20 cellular contexts compared by ENCODE assay signal in genomic region chr2:83782122-83782521, GRCh38.
"Had no signal": no experiment of that assay in that cellular context is flagged by ENCODE, and none has a peak within 500 bp of the region (broad histone marks: within the 10 kb centered on the region; RNA-seq: fewer than 3 reads in every experiment).

No MANE protein-coding gene starts in this region.

- H3K27ac ChIP-seq: foreskin keratinocyte, left lung, prostate gland, sigmoid colon, testis, upper lobe of right lung had no signal

- H3K27me3 ChIP-seq: foreskin keratinocyte, left lung, sigmoid colon, testis, upper lobe of right lung had no signal

- H3K4me3 Mint-ChIP-seq: activated naive CD8-positive, alpha-beta T cell treated with anti-CD3 and anti-CD28 coated beads, Interleukin-2, amount 10 ng/mL, durations not matched to agents 7 days and 5 days; activated T-cell treated with anti-CD3 and anti-CD28 coated beads, Interleukin-2, amount 50 U/mL, for 4 hours; memory B cell; natural killer cell treated with Interleukin-12 subunit alpha and Interleukin-12 subunit beta and Interleukin-15 and Interleukin-18, amount 100 ng/mL, for 72 hours; stimulated activated naive CD8-positive, alpha-beta T cell treated with anti-CD3 and anti-CD28 coated beads, Interleukin-15, Interleukin-2, amounts not matched to agents 100 ng/mL and 50 ng/mL, for 24 hours; T-helper 1 cell treated with Interleukin-12 subunit alpha and Interleukin-12 subunit beta and Interleukin-4 antibody, amounts not matched to agents 30 μg/mL and 1 μg/mL, for 36 hours had no signal

- H3K27me3 Mint-ChIP-seq: activated naive CD8-positive, alpha-beta T cell treated with anti-CD3 and anti-CD28 coated beads, Interleukin-2, amount 10 ng/mL, durations not matched to agents 7 days and 5 days; memory B cell; natural killer cell treated with Interleukin-12 subunit alpha and Interleukin-12 subunit beta and Interleukin-15 and Interleukin-18, amount 100 ng/mL, for 72 hours; stimulated activated naive CD8-positive, alpha-beta T cell treated with anti-CD3 and anti-CD28 coated beads, Interleukin-15, Interleukin-2, amounts not matched to agents 100 ng/mL and 50 ng/mL, for 24 hours had no signal

- H3K4me1 Mint-ChIP-seq: activated naive CD8-positive, alpha-beta T cell treated with anti-CD3 and anti-CD28 coated beads, Interleukin-2, amount 10 ng/mL, durations not matched to agents 7 days and 5 days; memory B cell had no signal

- ATAC-seq: activated T-cell treated with anti-CD3 and anti-CD28 coated beads, Interleukin-2, amount 50 U/mL, for 4 hours; foreskin keratinocyte; left lung; natural killer cell treated with Interleukin-12 subunit alpha and Interleukin-12 subunit beta and Interleukin-15 and Interleukin-18, amount 100 ng/mL, for 72 hours; upper lobe of right lung had no signal

- H3K36me3 ChIP-seq: left lung, prostate gland, sigmoid colon, upper lobe of right lung had no signal

- DNase-seq: activated CD4-positive, alpha-beta T cell treated with anti-CD3 and anti-CD28 coated beads, Interleukin-2, amount 50 U/mL, for 48 hours; activated CD4-positive, CD25-positive, alpha-beta regulatory T cell treated with anti-CD3 and anti-CD28 coated beads, Interleukin-2, amount 50 U/mL, for 72 hours; activated gamma-delta T cell; activated naive CD8-positive, alpha-beta T cell treated with anti-CD3 and anti-CD28 coated beads, Interleukin-2, amount 10 ng/mL, durations not matched to agents 7 days and 5 days; activated T-cell treated with anti-CD3 and anti-CD28 coated beads, Interleukin-2, amount 50 U/mL, for 4 hours; anterior cingulate cortex; foreskin keratinocyte; head of caudate nucleus; left lung; nucleus accumbens; sigmoid colon; stimulated activated CD4-positive, alpha-beta T cell treated with anti-CD3 and anti-CD28 coated beads, Interleukin-4, amount 100 ng/mL, for 1 hour; testis; upper lobe of right lung had no signal

- H3K36me3 Mint-ChIP-seq: activated naive CD8-positive, alpha-beta T cell treated with anti-CD3 and anti-CD28 coated beads, Interleukin-2, amount 10 ng/mL, durations not matched to agents 7 days and 5 days; memory B cell; natural killer cell treated with Interleukin-12 subunit alpha and Interleukin-12 subunit beta and Interleukin-15 and Interleukin-18, amount 100 ng/mL, for 72 hours had no signal

- H3K4me1 ChIP-seq: foreskin keratinocyte, left lung, prostate gland, sigmoid colon, testis, upper lobe of right lung had no signal

- FAIRE-seq: islet of Langerhans had no signal

- H3K9me3 ChIP-seq: prostate gland, sigmoid colon, testis, upper lobe of right lung had no signal

- H3K9me3 Mint-ChIP-seq: activated naive CD8-positive, alpha-beta T cell treated with anti-CD3 and anti-CD28 coated beads, Interleukin-2, amount 10 ng/mL, durations not matched to agents 7 days and 5 days; T-helper 1 cell treated with Interleukin-12 subunit alpha and Interleukin-12 subunit beta and Interleukin-4 antibody, amounts not matched to agents 30 μg/mL and 1 μg/mL, for 36 hours had no signal

- H3K27ac Mint-ChIP-seq: activated naive CD8-positive, alpha-beta T cell treated with anti-CD3 and anti-CD28 coated beads, Interleukin-2, amount 10 ng/mL, durations not matched to agents 7 days and 5 days; memory B cell; natural killer cell treated with Interleukin-12 subunit alpha and Interleukin-12 subunit beta and Interleukin-15 and Interleukin-18, amount 100 ng/mL, for 72 hours; stimulated activated naive CD8-positive, alpha-beta T cell treated with anti-CD3 and anti-CD28 coated beads, Interleukin-15, Interleukin-2, amounts not matched to agents 100 ng/mL and 50 ng/mL, for 24 hours; T-helper 1 cell treated with Interleukin-12 subunit alpha and Interleukin-12 subunit beta and Interleukin-4 antibody, amounts not matched to agents 30 μg/mL and 1 μg/mL, for 36 hours had no signal

- H3K4me3 ChIP-seq: left lung, prostate gland, sigmoid colon, testis, upper lobe of right lung had no signal
